28 cellular contexts compared by ENCODE assay signal in genomic region chr11:122310701-122311100, GRCh38.
DNase-seq lines count a peak whose midpoint lies in the region; FAIRE-seq and TF ChIP-seq lines count a peak whose summit lies in the region.
"Had no signal": no experiment of that assay in that cellular context is flagged by ENCODE, and none has a peak within 500 bp of the region (broad histone marks: within the 10 kb centered on the region; RNA-seq: fewer than 3 reads in every experiment).

No MANE protein-coding gene starts in this region.

- H3K9me3 Mint-ChIP-seq in endodermal cell (no peaks in the 10 kb centered on the region), nephron (no peaks in the 10 kb centered on the region)
- H3K9me3 Mint-ChIP-seq: CD4-positive, alpha-beta memory T cell had no signal

- H3K9me3 ChIP-seq in ascending aorta (no peaks in the 10 kb centered on the region), endodermal cell (ENCODE audit: control insufficient read depth, low read length) (no peaks in the 10 kb centered on the region), adrenal gland (replicated peaks in 1 of 3) (no peaks in the 10 kb centered on the region)
- H3K9me3 ChIP-seq: A549, SJSA1 had no signal

- H3K27ac Mint-ChIP-seq in endodermal cell = no peak overlapping the region
- peak overlapping the region in 2 of 3 experiments; percentile 46 for H3K27ac Mint-ChIP-seq in nephron
- H3K27ac Mint-ChIP-seq: CD4-positive, alpha-beta memory T cell had no signal

- H3K36me3 ChIP-seq in ascending aorta = no peaks in the 10 kb centered on the region
- H3K36me3 ChIP-seq in endodermal cell (ENCODE audit: control insufficient read depth, insufficient read depth, low read length) = no peaks in the 10 kb centered on the region
- H3K36me3 ChIP-seq in adrenal gland (replicated peaks in 1 of 2) = no peaks in the 10 kb centered on the region
- H3K36me3 ChIP-seq: SJSA1 had no signal

- H3K4me1 ChIP-seq in ascending aorta (peaks cover 0 to 14% of the 10 kb centered on the region in 2 donors), endodermal cell (ENCODE audit: control insufficient read depth, insufficient read depth, low read length) (peaks cover 5% of the 10 kb centered on the region), adrenal gland (replicated peaks in 1 of 2) (no peaks in the 10 kb centered on the region)
- H3K4me1 ChIP-seq: SJSA1 had no signal

- TF ChIP-seq POLR2A in adrenal gland (IDR thresholded peaks at IDR 0.05) = no peak

- TF ChIP-seq CTCF in ascending aorta (IDR thresholded peaks at IDR 0.05) (no peak), endodermal cell (conservative IDR thresholded peaks at IDR 0.05) (no peak), nephron (IDR thresholded peaks at IDR 0.05; ENCODE audit: unreplicated experiment in 3 of 3) (no peak), adrenal gland (IDR thresholded peaks at IDR 0.05) (no peak)

- FAIRE-seq in urothelium cell line (lab: Jason Lieb, UNC) = no peak
- FAIRE-seq: A549, GM12878, H1, HepG2 had no signal

- H3K36me3 Mint-ChIP-seq in endodermal cell (ENCODE audit: low read depth) (no peaks in the 10 kb centered on the region), nephron (ENCODE audit: low read depth) (no peaks in the 10 kb centered on the region)
- H3K36me3 Mint-ChIP-seq: CD4-positive, alpha-beta memory T cell had no signal

- intact Hi-C loops in ascending aorta (cut with DNase I) = no loop called here
- intact Hi-C loops in adrenal gland (cut with DNase I) = no loop called here

- peaks cover 11% of the 10 kb centered on the region for H3K27me3 Mint-ChIP-seq in endodermal cell (ENCODE audit: insufficient read depth)
- H3K27me3 Mint-ChIP-seq in nephron (ENCODE audit: low read depth) = no peaks in the 10 kb centered on the region

- no peak for DNase-seq in ascending aorta (ENCODE audit: low spot score in 2 of 2)
- DNase-seq in endodermal cell = no peak
- peak; percentile 83 for DNase-seq in superior temporal gyrus (ENCODE audit: extremely low spot score)
- no peak for DNase-seq in activated CD4-positive, alpha-beta T cell treated with anti-CD3 and anti-CD28 coated beads, Interleukin-2, amount 50 U/mL, for 48 hours
- no peak for DNase-seq in adrenal gland
- no peak for DNase-seq in urothelium cell line (ENCODE audit: low spot score)
- DNase-seq: AML-193; CD4-positive, alpha-beta memory T cell; COR-L47; GDM1; Karpas-422; MV-4-11; NCI-H1105; NCI-H1436 treated with DMSO at 0.1 percent for 48 hours; NCI-H187 treated with DMSO at 0.1 percent for 48 hours; NCI-H2171 treated with DMSO at 0.1 percent for 48 hours; NCI-H446; NCI-H524 treated with DMSO at 0.1 percent for 48 hours; NCI-H82; NK-92 treated with Interleukin-12 subunit alpha and Interleukin-12 subunit beta, amount 100 ng/mL, for 24 hours; Right ventricle myocardium superior; RPMI8226 had no signal

- H3K4me1 Mint-ChIP-seq in endodermal cell = peaks cover 36% of the 10 kb centered on the region
- H3K4me1 Mint-ChIP-seq in nephron = peaks cover 70% of the 10 kb centered on the region
- H3K4me1 Mint-ChIP-seq: CD4-positive, alpha-beta memory T cell had no signal

- H3K27ac ChIP-seq in ascending aorta (peak overlapping the region; percentile 88 to 89), endodermal cell (ENCODE audit: low read depth, low read length) (peak overlapping the region; percentile 74), adrenal gland (no peak overlapping the region)
- H3K27ac ChIP-seq: A549, SJSA1 had no signal

- H3K27me3 ChIP-seq in ascending aorta (no peaks in the 10 kb centered on the region), endodermal cell (ENCODE audit: control insufficient read depth, insufficient read depth, low read length, poor library complexity, severe bottlenecking) (peaks cover 10% of the 10 kb centered on the region), adrenal gland (no peaks in the 10 kb centered on the region)
- H3K27me3 ChIP-seq: SJSA1 had no signal

- H3K4me3 Mint-ChIP-seq in endodermal cell (no peak overlapping the region), nephron (peak overlapping the region in 1 of 3 experiments; percentile 0)
- H3K4me3 Mint-ChIP-seq: CD4-positive, alpha-beta memory T cell had no signal

- 74 to 88% methylated on average over 4 to 5 of the region's 5 CpGs for WGBS in endodermal cell (ENCODE audit: insufficient coverage in 1 of 2, insufficient read length in 1 of 2), 2 experiments
- 67 to 80% (median 73%) methylated on average over 5 of the region's 5 CpGs for WGBS in adrenal gland, 4 donors

- H3K4me3 ChIP-seq in ascending aorta (no peak overlapping the region), endodermal cell (ENCODE audit: low read length) (no peak overlapping the region), adrenal gland (no peak overlapping the region)
- H3K4me3 ChIP-seq: A549, GM12878, SJSA1 had no signal

- no peak overlapping the region for H3K9ac ChIP-seq in endodermal cell (ENCODE audit: extremely low read depth, low read length, poor library complexity, severe bottlenecking)

Comparison
In these comparisons a context has a peak if more than half of its experiments do, and no peak if none do; other contexts are left out.
1. H3K27ac ChIP-seq: peak in ascending aorta (2 of 2) and endodermal cell (single experiment); none in adrenal gland (0 of 5).